17 cellular contexts compared by ENCODE assay signal in genomic region chr6:10175330-10175729, GRCh38.
A peak's percentile ranks its signal among the peaks of the same experiment; 100 is the strongest.
DNase-seq lines count a peak whose midpoint lies in the region; ATAC-seq and TF ChIP-seq lines count a peak whose summit lies in the region.
"Had no signal": no experiment of that assay in that cellular context is flagged by ENCODE, and none has a peak within 500 bp of the region (broad histone marks: within the 10 kb centered on the region; RNA-seq: fewer than 3 reads in every experiment).

No MANE protein-coding gene starts in this region.

- TF ChIP-seq POLR2A in adrenal gland (IDR thresholded peaks at IDR 0.05): no peak

- H3K9me3 Mint-ChIP-seq in stimulated activated naive B cell treated with anti-CD40 and anti-IgM and Interleukin-4, amounts not matched to agents 10 μg/mL and 1 μg/mL and 100 μg/mL, for 72 hours: peaks cover 7 to 11% of the 10 kb centered on the region in 2 donors

- CTCF ChIA-PET in PC-3 (lab: Charles Lee): no interaction called here

- H3K27me3 Mint-ChIP-seq in stimulated activated naive B cell treated with anti-CD40 and anti-IgM and Interleukin-4, amounts not matched to agents 10 μg/mL and 1 μg/mL and 100 μg/mL, for 72 hours: no peaks in the 10 kb centered on the region

- H3K4me3 Mint-ChIP-seq in stimulated activated naive B cell treated with anti-CD40 and anti-IgM and Interleukin-4, amounts not matched to agents 10 μg/mL and 1 μg/mL and 100 μg/mL, for 72 hours: no peak overlapping the region
- H3K4me3 Mint-ChIP-seq: CD14-positive monocyte; CD8-positive, alpha-beta T cell; H9 had no signal

- H3K27ac ChIP-seq in PC-3 (ENCODE audit: low read length) (peak overlapping the region; percentile 63), SJSA1 (peak overlapping the region; percentile 11), adrenal gland (no peak overlapping the region)

- no TSS peak for BruUV-seq in PC-3 (replicated peaks; lab: Mats Ljungman, UMichigan)

- no peaks in the 10 kb centered on the region for H3K9me2 ChIP-seq in PC-3 (replicated peaks; ENCODE audit: low read length)

- no peak overlapping the region for H2AFZ ChIP-seq in PC-3 (ENCODE audit: low read length)

- H3K4me2 ChIP-seq in PC-3 (ENCODE audit: low read length): peak overlapping the region; percentile 47

- no peak overlapping the region for H3K27ac Mint-ChIP-seq in stimulated activated naive B cell treated with anti-CD40 and anti-IgM and Interleukin-4, amounts not matched to agents 10 μg/mL and 1 μg/mL and 100 μg/mL, for 72 hours
- H3K27ac Mint-ChIP-seq: CD14-positive monocyte; CD8-positive, alpha-beta T cell; H9 had no signal

- H3K9me3 ChIP-seq in PC-3 (ENCODE audit: low read length) (no peaks in the 10 kb centered on the region), SJSA1 (replicated peaks) (no peaks in the 10 kb centered on the region), adrenal gland (replicated peaks in 1 of 3) (no peaks in the 10 kb centered on the region)

- intact Hi-C loops in PC-3 (cut with micrococcal nuclease) (no loop called here), adrenal gland (cut with DNase I) (no loop called here)

- H3K9ac ChIP-seq in PC-3 (ENCODE audit: low read length): no peak overlapping the region

- H3K79me2 ChIP-seq in PC-3 (ENCODE audit: low read length): no peaks in the 10 kb centered on the region

- DNase-seq in PC-3 (peak; percentile 55), SJSA1 (ENCODE audit: low read depth in 1 of 2, low spot score in 2 of 2) (no peak), dedifferentiated amniotic fluid mesenchymal stem cell (ENCODE audit: extremely low spot score) (peak; percentile 32), retina (no peak), adrenal gland (no peak)
- DNase-seq in stimulated activated naive B cell treated with anti-CD40 and anti-IgM and Interleukin-4, amounts not matched to agents 10 μg/mL and 1 μg/mL and 100 μg/mL, for 72 hours: no peak
- DNase-seq: CD8-positive, alpha-beta T cell; COR-L47; DMS153; DMS79 treated with DMSO at 0.1 percent for 48 hours; EL; GDM1; GOT3; H9 had no signal

- ATAC-seq in PC-3 (0 out of 2 replicates have a peak, but pooled peaks have one; percentile 35), GM21717 (IDR thresholded peaks at IDR 0.05; ENCODE audit: unreplicated experiment) (no peak)
- no peak for ATAC-seq in stimulated activated naive B cell treated with anti-CD40 and anti-IgM and Interleukin-4, amounts not matched to agents 10 μg/mL and 1 μg/mL and 100 μg/mL, for 72 hours (replicated peaks)
- ATAC-seq: CD8-positive, alpha-beta T cell; HepG2 had no signal

- H3K4me3 ChIP-seq in PC-3 (ENCODE audit: low read length) (no peak overlapping the region), SJSA1 (no peak overlapping the region), adrenal gland (no peak overlapping the region)

- TF ChIP-seq CTCF in PC-3 (conservative IDR thresholded peaks at IDR 0.05; ENCODE audit: low read depth, low read length) (no peak), adrenal gland (IDR thresholded peaks at IDR 0.05) (no peak)

- peaks cover 8% of the 10 kb centered on the region for H3F3A ChIP-seq in PC-3 (ENCODE audit: low read length, unreplicated experiment)

- POLR2A ChIA-PET in PC-3 (lab: Charles Lee; ENCODE audit: unreplicated experiment): no interaction called here

- peaks cover 34% of the 10 kb centered on the region for H3K4me1 ChIP-seq in PC-3 (ENCODE audit: insufficient read depth, low read length)
- H3K4me1 ChIP-seq in SJSA1 (replicated peaks): peaks cover 36% of the 10 kb centered on the region
- H3K4me1 ChIP-seq in adrenal gland (replicated peaks in 1 of 2): no peaks in the 10 kb centered on the region

- no peaks in the 10 kb centered on the region for H3K36me3 ChIP-seq in PC-3 (ENCODE audit: low read depth, low read length)
- H3K36me3 ChIP-seq in SJSA1: no peaks in the 10 kb centered on the region
- no peaks in the 10 kb centered on the region for H3K36me3 ChIP-seq in adrenal gland (replicated peaks in 1 of 2)

- no peaks in the 10 kb centered on the region for H3K4me1 Mint-ChIP-seq in stimulated activated naive B cell treated with anti-CD40 and anti-IgM and Interleukin-4, amounts not matched to agents 10 μg/mL and 1 μg/mL and 100 μg/mL, for 72 hours
- H3K4me1 Mint-ChIP-seq: CD14-positive monocyte had no signal

- peaks cover 0 to 1% of the 10 kb centered on the region in 2 donors for H3K36me3 Mint-ChIP-seq in stimulated activated naive B cell treated with anti-CD40 and anti-IgM and Interleukin-4, amounts not matched to agents 10 μg/mL and 1 μg/mL and 100 μg/mL, for 72 hours
- H3K36me3 Mint-ChIP-seq: CD14-positive monocyte; CD8-positive, alpha-beta T cell had no signal

- no peaks in the 10 kb centered on the region for H3K27me3 ChIP-seq in PC-3 (ENCODE audit: low read length)
- H3K27me3 ChIP-seq in SJSA1 (replicated peaks): no peaks in the 10 kb centered on the region
- no peaks in the 10 kb centered on the region for H3K27me3 ChIP-seq in adrenal gland

- H4K20me1 ChIP-seq in PC-3 (ENCODE audit: low read length): no peaks in the 10 kb centered on the region

Comparison
In these comparisons a context has a peak if more than half of its experiments do, and no peak if none do; other contexts are left out.
1. DNase-seq: peak in PC-3 (single experiment) and dedifferentiated amniotic fluid mesenchymal stem cell (single experiment); none in SJSA1 (0 of 2), retina (single experiment), stimulated activated naive B cell treated with anti-CD40 and anti-IgM and Interleukin-4, amounts not matched to agents 10 μg/mL and 1 μg/mL and 100 μg/mL, for 72 hours (single experiment) and adrenal gland (0 of 7).
2. H3K27ac ChIP-seq: peak in PC-3 (single experiment) and SJSA1 (single experiment); none in adrenal gland (0 of 5).